In the genomic region with DNA sequence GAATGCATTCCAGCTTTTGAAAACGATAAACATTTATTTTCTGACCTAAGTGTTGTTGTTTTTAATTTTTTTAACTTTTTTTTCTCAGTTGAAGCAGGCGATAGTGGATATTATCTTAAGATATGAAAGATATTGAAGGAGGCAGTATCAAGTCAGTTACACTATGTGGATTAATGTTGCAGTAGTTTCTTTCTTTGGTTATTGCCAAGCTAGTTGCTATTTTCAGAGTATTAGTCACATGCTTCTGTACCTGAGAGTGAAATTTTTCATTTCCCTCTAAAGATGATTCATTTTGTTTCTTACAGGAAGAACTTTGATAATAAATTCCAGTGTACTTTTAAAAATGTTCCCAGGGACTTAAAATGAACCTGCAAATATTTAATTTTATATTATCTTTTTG, we compare ENCODE assay signal across 11 cellular contexts.
DNase-seq lines count a peak whose midpoint lies in the region; ATAC-seq and TF ChIP-seq lines count a peak whose summit lies in the region.
"Had no signal": no experiment of that assay in that cellular context is flagged by ENCODE, and none has a peak within 500 bp of the region (broad histone marks: within the 10 kb centered on the region; RNA-seq: fewer than 3 reads in every experiment).

No MANE protein-coding gene starts in this region.

- no peaks in the 10 kb centered on the region for H3K36me3 Mint-ChIP-seq in activated T-helper 17 cell treated with anti-CD3 and anti-CD28 coated beads, Interleukin-2, amount 50 U/mL, for 72 hours (ENCODE audit: low read depth)
- no peaks in the 10 kb centered on the region for H3K36me3 Mint-ChIP-seq in CD4-positive, alpha-beta T cell (ENCODE audit: low read depth)

- TF ChIP-seq CTCF in CD4-positive, alpha-beta T cell (IDR thresholded peaks at IDR 0.05) = no peak

- POLR2A ChIA-PET in CD4-positive, alpha-beta T cell (lab: Charles Lee) = no interaction called here

- H3K27ac ChIP-seq in CD4-positive, alpha-beta T cell (ENCODE audit: low read depth, low read length) = no peak overlapping the region
- H3K27ac ChIP-seq: KMS-11, psoas muscle had no signal

- peaks cover 9% of the 10 kb centered on the region for H3K9me3 Mint-ChIP-seq in activated T-helper 17 cell treated with anti-CD3 and anti-CD28 coated beads, Interleukin-2, amount 50 U/mL, for 72 hours
- H3K9me3 Mint-ChIP-seq in CD4-positive, alpha-beta T cell = peaks cover 4% of the 10 kb centered on the region

- no peaks in the 10 kb centered on the region for H3K27me3 ChIP-seq in CD4-positive, alpha-beta T cell (ENCODE audit: control insufficient read depth, insufficient read depth, low read length)

- ATAC-seq in GM18873 (IDR thresholded peaks at IDR 0.05; ENCODE audit: low FRiP score, unreplicated experiment) (peak; percentile 56), HG02623 (IDR thresholded peaks at IDR 0.05; ENCODE audit: unreplicated experiment) (peak; percentile 53)
- no peak for ATAC-seq in activated T-helper 17 cell treated with anti-CD3 and anti-CD28 coated beads, Interleukin-2, amount 50 U/mL, for 72 hours (replicated peaks)
- no peak for ATAC-seq in CD4-positive, alpha-beta T cell (ENCODE audit: poor library complexity)
- ATAC-seq: psoas muscle had no signal

- no peaks in the 10 kb centered on the region for H3K9me3 ChIP-seq in CD4-positive, alpha-beta T cell (ENCODE audit: control insufficient read depth, low read length)
- H3K9me3 ChIP-seq: psoas muscle had no signal

- no peaks in the 10 kb centered on the region for H3K4me1 Mint-ChIP-seq in activated T-helper 17 cell treated with anti-CD3 and anti-CD28 coated beads, Interleukin-2, amount 50 U/mL, for 72 hours
- H3K4me1 Mint-ChIP-seq in CD4-positive, alpha-beta T cell (ENCODE audit: low read depth) = no peaks in the 10 kb centered on the region

- H3K27ac Mint-ChIP-seq in activated T-helper 17 cell treated with anti-CD3 and anti-CD28 coated beads, Interleukin-2, amount 50 U/mL, for 72 hours = no peak overlapping the region
- H3K27ac Mint-ChIP-seq in CD4-positive, alpha-beta T cell = no peak overlapping the region

- no peak overlapping the region for H3K4me3 Mint-ChIP-seq in activated T-helper 17 cell treated with anti-CD3 and anti-CD28 coated beads, Interleukin-2, amount 50 U/mL, for 72 hours
- H3K4me3 Mint-ChIP-seq in CD4-positive, alpha-beta T cell = no peak overlapping the region

- CTCF ChIA-PET in CD4-positive, alpha-beta T cell (lab: Charles Lee) = no interaction called here

- DNase-seq in HT1080 (ENCODE audit: low read depth) = peak; percentile 61
- DNase-seq in kidney tubule cell (ENCODE audit: low spot score) = peak; percentile 85
- DNase-seq in D341Med (ENCODE audit: low spot score) = no peak
- no peak for DNase-seq in CD4-positive, alpha-beta T cell
- no peak for DNase-seq in anterior cingulate cortex (lab: John Stamatoyannopoulos, UW)
- DNase-seq: head of caudate nucleus, psoas muscle had no signal

- intact Hi-C loops in CD4-positive, alpha-beta T cell (cut with DNase I, micrococcal nuclease) = no loop called here

- no peaks in the 10 kb centered on the region for H3K27me3 Mint-ChIP-seq in activated T-helper 17 cell treated with anti-CD3 and anti-CD28 coated beads, Interleukin-2, amount 50 U/mL, for 72 hours
- H3K27me3 Mint-ChIP-seq in CD4-positive, alpha-beta T cell = no peaks in the 10 kb centered on the region

Comparison
In these comparisons a context has a peak if more than half of its experiments do, and no peak if none do; other contexts are left out.
1. ATAC-seq: peak in GM18873 (single experiment) and HG02623 (single experiment); none in activated T-helper 17 cell treated with anti-CD3 and anti-CD28 coated beads, Interleukin-2, amount 50 U/mL, for 72 hours (single experiment) and CD4-positive, alpha-beta T cell (single experiment).
2. DNase-seq: peak in HT1080 (single experiment) and kidney tubule cell (single experiment); none in D341Med (single experiment), CD4-positive, alpha-beta T cell (0 of 10) and anterior cingulate cortex (0 of 58).